ENCODE assay signal across 8 cellular contexts in the genomic region with DNA sequence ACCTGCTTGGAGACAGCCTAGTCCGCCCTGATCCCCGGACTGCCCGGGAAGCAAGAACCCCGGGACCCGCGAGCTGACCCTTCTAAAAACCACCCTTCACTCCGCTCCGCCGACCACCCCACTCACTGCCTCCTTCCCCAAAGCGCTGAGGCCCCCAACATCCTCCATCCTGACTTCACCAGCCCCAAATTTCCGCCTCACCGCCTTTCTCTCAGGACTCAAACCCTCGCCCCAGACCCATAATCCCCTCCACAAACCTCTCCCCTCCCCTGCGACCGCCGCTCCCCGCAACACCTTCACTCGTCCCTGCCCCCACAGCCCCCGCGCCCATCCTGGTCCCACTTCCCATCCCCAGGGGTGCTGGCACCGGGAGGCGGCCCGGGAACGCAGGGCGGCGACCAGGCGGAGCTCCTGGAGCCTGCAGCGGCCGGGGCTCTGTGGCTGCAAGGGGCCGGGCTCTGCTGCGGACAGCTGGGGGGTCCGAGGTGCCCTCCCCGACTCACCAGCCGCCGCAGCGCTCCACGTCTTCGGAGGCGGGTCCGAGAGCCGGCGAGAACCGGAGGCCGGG. TPM values are rescaled to one million over a fixed set of nuclear protein-coding genes. Genes with fewer than 3 reads are reported as not detected.
A peak's percentile ranks its signal among the peaks of the same experiment; 100 is the strongest.
DNase-seq lines count a peak whose midpoint lies in the region; ATAC-seq, FAIRE-seq and TF ChIP-seq lines count a peak whose summit lies in the region.

No MANE protein-coding gene starts in this region.

- peak; percentile 27 for TF ChIP-seq POLR2A in right lobe of liver (IDR thresholded peaks at IDR 0.05)
- peak in 1 of 2 donors; percentile 57 for TF ChIP-seq POLR2A in thyroid gland (IDR thresholded peaks at IDR 0.05)

- H4K20me1 ChIP-seq in KMS-11 (ENCODE audit: insufficient read depth): no peaks in the 10 kb centered on the region

- no peaks in the 10 kb centered on the region for H3K27me3 ChIP-seq in KMS-11 (ENCODE audit: insufficient read depth, low read depth)
- H3K27me3 ChIP-seq in right lobe of liver: no peaks in the 10 kb centered on the region
- H3K27me3 ChIP-seq in thyroid gland: no peaks in the 10 kb centered on the region

- H3K36me3 ChIP-seq in KMS-11 (ENCODE audit: insufficient read depth): no peaks in the 10 kb centered on the region
- no peaks in the 10 kb centered on the region for H3K36me3 ChIP-seq in right lobe of liver
- H3K36me3 ChIP-seq in thyroid gland: no peaks in the 10 kb centered on the region

- H3K36me3 Mint-ChIP-seq in central memory CD8-positive, alpha-beta T cell (ENCODE audit: insufficient read depth): peaks cover 10% of the 10 kb centered on the region

- no peaks in the 10 kb centered on the region for H3K9me3 Mint-ChIP-seq in central memory CD8-positive, alpha-beta T cell

- H3K9me3 ChIP-seq in right lobe of liver: no peaks in the 10 kb centered on the region
- no peaks in the 10 kb centered on the region for H3K9me3 ChIP-seq in thyroid gland

- no peak for FAIRE-seq in D721Med (lab: Jason Lieb, UNC)

- H3K27me3 Mint-ChIP-seq in central memory CD8-positive, alpha-beta T cell: no peaks in the 10 kb centered on the region

- DNase-seq in central memory CD8-positive, alpha-beta T cell (ENCODE audit: low spot score in 2 of 2): no peak
- DNase-seq in right lobe of liver (peak; percentile 51 to 64 (median 53)), thyroid gland (peak; percentile 46 to 50), DMS114 treated with DMSO at 0.1 percent for 48 hours (lab: John Stamatoyannopoulos, UW; ENCODE audit: unreplicated experiment) (no peak), D721Med (ENCODE audit: insufficient read length, low spot score) (no peak)

- H3K4me1 Mint-ChIP-seq in central memory CD8-positive, alpha-beta T cell: peaks cover 16% of the 10 kb centered on the region

- peak overlapping the region; percentile 65 for H3K27ac Mint-ChIP-seq in central memory CD8-positive, alpha-beta T cell (ENCODE audit: low read depth)

- H3K4me3 ChIP-seq in GM12875 (ENCODE audit: low read depth, low read length) (peak overlapping the region; percentile 52), KMS-11 (IDR thresholded peaks at IDR 0.05; ENCODE audit: insufficient read depth, low read depth, low read length) (no peak overlapping the region), right lobe of liver (peak overlapping the region; percentile 66 to 93 (median 71)), thyroid gland (replicated peaks in 1 of 3) (peak overlapping the region; percentile 79 to 99 (median 85))

- WGBS in right lobe of liver (ENCODE audit: insufficient coverage, low coverage, low lambda C conversion rate, missing lambda C conversion rate): under 1% methylated on average over 38 of the region's 44 CpGs
- 1% methylated on average over 27 to 33 of the region's 44 CpGs for WGBS in thyroid gland, 2 donors

- TF ChIP-seq CTCF in GM12875 (IDR thresholded peaks at IDR 0.05; ENCODE audit: borderline replicate concordance, insufficient read depth, low read depth, low read length) (no peak), KMS-11 (conservative IDR thresholded peaks at IDR 0.05; ENCODE audit: low read depth, low read length) (no peak), right lobe of liver (IDR thresholded peaks at IDR 0.05) (no peak), thyroid gland (IDR thresholded peaks at IDR 0.05) (no peak), D721Med (IDR thresholded peaks at IDR 0.05; ENCODE audit: insufficient read depth, missing control alignments) (no peak)

- H3K4me2 ChIP-seq in KMS-11: 0 out of 2 replicates have a peak overlapping the region, but pooled peaks have one; percentile 25

- no peak overlapping the region; the same call in 1 of the 2 replicates for H3K9ac ChIP-seq in KMS-11

- H2AFZ ChIP-seq in KMS-11 (ENCODE audit: low read depth): peak overlapping the region; percentile 67

- ATAC-seq in central memory CD8-positive, alpha-beta T cell (replicated peaks; ENCODE audit: extremely low read depth, poor library complexity, severe bottlenecking): peak; percentile 3
- ATAC-seq in right lobe of liver (no peak), GM19035 (IDR thresholded peaks at IDR 0.05; ENCODE audit: unreplicated experiment) (no peak)

- no peaks in the 10 kb centered on the region for H3K79me2 ChIP-seq in KMS-11 (ENCODE audit: insufficient read depth, low read depth)

- intact Hi-C loops in right lobe of liver (cut with DNase I) (no loop called here), thyroid gland (cut with DNase I) (loop anchor here (10.0 kb wide), 1 partner anchor 63 kb away; no protein-coding TSS in a partner anchor)

- peak overlapping the region; percentile 82 for H3K4me3 Mint-ChIP-seq in central memory CD8-positive, alpha-beta T cell

- H3K4me1 ChIP-seq in KMS-11 (ENCODE audit: low read depth, poor library complexity, severe bottlenecking): peaks cover 5% of the 10 kb centered on the region
- no peaks in the 10 kb centered on the region for H3K4me1 ChIP-seq in right lobe of liver
- H3K4me1 ChIP-seq in thyroid gland: peaks cover 4 to 11% of the 10 kb centered on the region in 2 donors

- H3K27ac ChIP-seq in KMS-11 (no peak overlapping the region), right lobe of liver (peak overlapping the region in 2 of 3 donors; percentile 68 to 79), thyroid gland (peak overlapping the region; percentile 64 to 87 (median 68))

RNA-seq across cellular contexts. Expression of gene ANO10, which starts 0.3 kb away (rescaled TPM):
- total RNA-seq in right lobe of liver (10 to 100 TPM; 10.5 to 24.1 (median 13.6) TPM), thyroid gland (10 to 100 TPM; 26.7 to 33.9 (median 28.7) TPM)

Comparison
In these comparisons a context has a peak if more than half of its experiments do, and no peak if none do; other contexts are left out.
1. DNase-seq: peak in right lobe of liver (3 of 3) and thyroid gland (2 of 2); none in central memory CD8-positive, alpha-beta T cell (0 of 2), DMS114 treated with DMSO at 0.1 percent for 48 hours (single experiment) and D721Med (single experiment).